In the genomic region with DNA sequence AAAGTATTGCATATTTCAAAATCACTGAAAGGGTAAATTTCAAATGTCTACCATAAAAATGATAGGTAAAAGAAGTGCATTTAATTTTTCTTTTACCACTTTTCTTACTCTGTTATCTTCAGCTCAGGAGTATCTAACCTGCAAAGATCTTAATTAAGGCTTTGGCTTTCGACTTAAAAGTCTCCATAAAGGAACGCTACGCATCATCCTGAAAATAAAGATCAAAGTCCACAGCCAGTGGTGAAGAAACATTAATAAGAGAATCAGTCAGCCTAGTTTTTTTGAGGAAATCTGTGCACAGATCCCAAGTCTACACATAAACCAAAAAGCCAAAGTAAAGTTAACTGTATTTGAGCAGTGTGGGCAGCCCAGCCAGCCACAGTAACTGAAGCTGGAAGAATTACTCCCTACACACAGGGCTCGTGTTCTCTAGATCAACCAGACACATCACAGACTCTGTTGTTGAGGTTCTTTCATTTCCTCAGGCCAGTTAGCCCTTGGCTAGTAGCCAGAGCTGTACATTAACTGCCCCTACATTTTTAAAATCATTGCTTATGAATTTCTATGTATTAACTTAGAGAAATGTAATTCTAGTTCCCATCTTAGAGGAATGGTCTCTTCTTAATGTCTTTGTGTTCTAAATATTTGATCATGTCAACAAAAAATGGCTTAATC, we compare ENCODE assay signal across 10 cellular contexts. TPM values are rescaled to one million over a fixed set of nuclear protein-coding genes. Genes with fewer than 3 reads are reported as not detected.
DNase-seq lines count a peak whose midpoint lies in the region; FAIRE-seq and TF ChIP-seq lines count a peak whose summit lies in the region.
"Had no signal": no experiment of that assay in that cellular context is flagged by ENCODE, and none has a peak within 500 bp of the region (broad histone marks: within the 10 kb centered on the region; RNA-seq: fewer than 3 reads in every experiment).

No MANE protein-coding gene starts in this region.

- no peak for TF ChIP-seq CTCF in PC-9 (conservative IDR thresholded peaks at IDR 0.05)
- no peak for TF ChIP-seq CTCF in esophagus muscularis mucosa (IDR thresholded peaks at IDR 0.05)
- no peak for TF ChIP-seq CTCF in WERI-Rb-1 (IDR thresholded peaks at IDR 0.05; ENCODE audit: low read depth, low read length)

- H4K20me1 ChIP-seq in PC-9 (ENCODE audit: insufficient read depth), result no peaks in the 10 kb centered on the region

- no peak for FAIRE-seq in frontal cortex (lab: Jason Lieb, UNC)

- H3K9me3 Mint-ChIP-seq in T-helper 2 cell treated with Interferon-gamma antibody and Interleukin-4, amounts not matched to agents 5 μg/mL and 100 μg/mL, for 36 hours, result no peaks in the 10 kb centered on the region

- H3K9me2 ChIP-seq in PC-9 (ENCODE audit: insufficient read depth), result no peaks in the 10 kb centered on the region

- H3K36me3 Mint-ChIP-seq in T-helper 2 cell treated with Interferon-gamma antibody and Interleukin-4, amounts not matched to agents 5 μg/mL and 100 μg/mL, for 36 hours (ENCODE audit: low read depth), result no peaks in the 10 kb centered on the region

- H3K4me3 Mint-ChIP-seq in T-helper 2 cell treated with Interferon-gamma antibody and Interleukin-4, amounts not matched to agents 5 μg/mL and 100 μg/mL, for 36 hours, result peak overlapping the region; percentile 77

- intact Hi-C loops in PC-9 (cut with micrococcal nuclease; ENCODE audit: unreplicated experiment), result loop anchor here (2.0 to 5.0 kb wide), 2 partner anchors 42 to 177 kb away; no protein-coding TSS in a partner anchor
- intact Hi-C loops in esophagus muscularis mucosa (cut with DNase I), result no loop called here

- H3K79me2 ChIP-seq in PC-9 (ENCODE audit: low read depth), result no peaks in the 10 kb centered on the region

- POLR2A ChIA-PET in PC-9 (lab: Charles Lee; ENCODE audit: unreplicated experiment), result interaction anchor here (0.7 kb wide), 1 partner anchor 101 kb away, joined by 5 read pairs; no protein-coding TSS in a partner anchor

- H3F3A ChIP-seq in PC-9 (ENCODE audit: insufficient read depth, low read depth), result peaks cover 3% of the 10 kb centered on the region; the same call in 1 of the 2 replicates

- TF ChIP-seq POLR2A in esophagus muscularis mucosa (IDR thresholded peaks at IDR 0.05; ENCODE audit: low read depth), result no peak

- no TSS peak for BruUV-seq in PC-9 (replicated peaks; lab: Mats Ljungman, UMichigan)

- no peak overlapping the region for H2AFZ ChIP-seq in PC-9

- H3K4me3 ChIP-seq in PC-9 (peak overlapping the region; percentile 53; the same call in 1 of the 2 replicates), esophagus muscularis mucosa (peak overlapping the region in 1 of 4 donors; percentile 49), skeletal muscle tissue (ENCODE audit: low read length in 3 of 3) (peak overlapping the region; percentile 60 to 83 (median 63)), WERI-Rb-1 (ENCODE audit: low read depth, low read length) (no peak overlapping the region)

- H3K4me1 Mint-ChIP-seq in T-helper 2 cell treated with Interferon-gamma antibody and Interleukin-4, amounts not matched to agents 5 μg/mL and 100 μg/mL, for 36 hours (ENCODE audit: low read depth), result peaks cover 22% of the 10 kb centered on the region

- peak overlapping the region; percentile 6 to 86 (median 69) for H3K9ac ChIP-seq in skeletal muscle tissue (ENCODE audit: low read depth in 1 of 3, low read length in 3 of 3)

- H3K27ac ChIP-seq in PC-9 (no peak overlapping the region), esophagus muscularis mucosa (replicated peaks in 1 of 4) (no peak overlapping the region), skeletal muscle tissue (ENCODE audit: low read depth, low read length) (peak overlapping the region; percentile 80), WERI-Rb-1 (no peak overlapping the region)
- H3K27ac ChIP-seq: adrenal gland had no signal

- H3K27me3 Mint-ChIP-seq in T-helper 2 cell treated with Interferon-gamma antibody and Interleukin-4, amounts not matched to agents 5 μg/mL and 100 μg/mL, for 36 hours (ENCODE audit: low read depth), result peaks cover 61% of the 10 kb centered on the region

- no peak overlapping the region for H3K27ac Mint-ChIP-seq in T-helper 2 cell treated with Interferon-gamma antibody and Interleukin-4, amounts not matched to agents 5 μg/mL and 100 μg/mL, for 36 hours

- DNase-seq in T-helper 2 cell treated with Interferon-gamma antibody and Interleukin-4, amounts not matched to agents 5 μg/mL and 100 μg/mL, for 36 hours (ENCODE audit: low spot score), result no peak
- DNase-seq in T-helper 2 cell, result no peak
- no peak for DNase-seq in PC-9
- peak; percentile 21 for DNase-seq in esophagus muscularis mucosa (ENCODE audit: extremely low spot score)
- no peak for DNase-seq in NCI-H187 treated with DMSO at 0.1 percent for 48 hours (lab: John Stamatoyannopoulos, UW)
- no peak for DNase-seq in frontal cortex (ENCODE audit: low spot score in 2 of 2)
- DNase-seq in WERI-Rb-1, result no peak
- DNase-seq: NCI-H2107 had no signal

- H3K9me3 ChIP-seq in PC-9 (ENCODE audit: insufficient read depth, low read depth) (no peaks in the 10 kb centered on the region; the same call in 1 of the 2 replicates), esophagus muscularis mucosa (peaks cover 0 to 6% (median 3%) of the 10 kb centered on the region in 4 donors), skeletal muscle tissue (ENCODE audit: control insufficient read depth in 3 of 3, low read length in 3 of 3) (peaks cover 0 to 4% (median 2%) of the 10 kb centered on the region in 3 donors), WERI-Rb-1 (ENCODE audit: severe bottlenecking) (no peaks in the 10 kb centered on the region)
- H3K9me3 ChIP-seq: adrenal gland had no signal

- peak overlapping the region; percentile 77 for H3K4me2 ChIP-seq in PC-9

- CTCF ChIA-PET in PC-9 (lab: Charles Lee), result interaction anchor here (0.8 to 3.0 kb wide), 8 partner anchors 17 to 301 kb away, joined by 3 to 46 read pairs (median 4); no protein-coding TSS in a partner anchor

- H3K4me1 ChIP-seq in PC-9 (replicated peaks; ENCODE audit: insufficient read depth), result 0 out of 2 replicates have a peak, but pooled peaks cover 4% of the 10 kb centered on the region
- H3K4me1 ChIP-seq in esophagus muscularis mucosa, result peaks cover 0 to 15% (median 2%) of the 10 kb centered on the region in 4 donors
- H3K4me1 ChIP-seq in skeletal muscle tissue (ENCODE audit: control insufficient read depth in 3 of 3, insufficient read depth in 3 of 3, low read length in 3 of 3), result peaks cover 50 to 63% (median 61%) of the 10 kb centered on the region in 3 donors
- H3K4me1 ChIP-seq: adrenal gland had no signal

- H3K36me3 ChIP-seq in PC-9 (ENCODE audit: low read depth) (no peaks in the 10 kb centered on the region), esophagus muscularis mucosa (peaks cover 0 to 3% (median 0%) of the 10 kb centered on the region in 4 donors), skeletal muscle tissue (ENCODE audit: control insufficient read depth in 3 of 3, insufficient read depth in 3 of 3, low read length in 3 of 3) (peaks cover 0 to 10% (median 6%) of the 10 kb centered on the region in 3 donors), WERI-Rb-1 (no peaks in the 10 kb centered on the region)
- H3K36me3 ChIP-seq: adrenal gland had no signal

- WGBS in esophagus muscularis mucosa, result 79% methylated on average over 4 of the region's 4 CpGs

- no peaks in the 10 kb centered on the region for H3K27me3 ChIP-seq in PC-9 (ENCODE audit: insufficient read depth, low read depth)
- H3K27me3 ChIP-seq in esophagus muscularis mucosa, result peaks cover 0 to 10% (median 0%) of the 10 kb centered on the region in 4 donors
- H3K27me3 ChIP-seq in skeletal muscle tissue (ENCODE audit: control insufficient read depth in 3 of 3, insufficient read depth in 3 of 3, low read length in 3 of 3), result no peaks in the 10 kb centered on the region
- H3K27me3 ChIP-seq in WERI-Rb-1 (ENCODE audit: insufficient read depth, low read depth, severe bottlenecking), result no peaks in the 10 kb centered on the region
- H3K27me3 ChIP-seq: adrenal gland had no signal

- TF ChIP-seq EP300 in esophagus muscularis mucosa (IDR thresholded peaks at IDR 0.05), result no peak

RNA-seq across cellular contexts. Expression of a gene that starts 6.9 kb away (rescaled TPM):
- total RNA-seq in PC-9 (2021) (0.08 and 0.22 TPM in 2 replicates), esophagus muscularis mucosa (under 1 TPM; 0.32 to 0.83 (median 0.55) TPM), skeletal muscle tissue (3.7 TPM), frontal cortex (2.4 TPM)

RNA-seq across cellular contexts. Expression of a gene that starts 53.2 kb away (rescaled TPM):
- not detected in 2 replicates for total RNA-seq in PC-9 (2021)
- not detected for total RNA-seq in esophagus muscularis mucosa
- total RNA-seq in skeletal muscle tissue, result not detected
- total RNA-seq in frontal cortex, result not detected
